Comparison of ENCODE assay signal across 8 cellular contexts in genomic region chr6:127554435-127555006, GRCh38. TPM values are rescaled to one million over a fixed set of nuclear protein-coding genes. Genes with fewer than 3 reads are reported as not detected.
DNase-seq lines count a peak whose midpoint lies in the region; ATAC-seq and TF ChIP-seq lines count a peak whose summit lies in the region.

No MANE protein-coding gene starts in this region.

- TF ChIP-seq CTCF in right lobe of liver (IDR thresholded peaks at IDR 0.05), result peak; percentile 41 to 49 (median 46)
- TF ChIP-seq CTCF in CD8-positive, alpha-beta T cell (IDR thresholded peaks at IDR 0.05), result no peak

- H3K36me3 ChIP-seq in HAP-1 (replicated peaks) (no peaks in the 10 kb centered on the region), right lobe of liver (no peaks in the 10 kb centered on the region)
- H3K36me3 ChIP-seq in CD8-positive, alpha-beta T cell (ENCODE audit: insufficient read depth, low read length), result no peaks in the 10 kb centered on the region

- H3K27me3 Mint-ChIP-seq in activated CD4-positive, alpha-beta T cell treated with anti-CD3 and anti-CD28 coated beads, Interleukin-2, amount 10 ng/mL, durations not matched to agents 7 days and 5 days, result peaks cover 25% of the 10 kb centered on the region
- peaks cover 6% of the 10 kb centered on the region for H3K27me3 Mint-ChIP-seq in activated T-helper 17 cell treated with anti-CD3 and anti-CD28 coated beads, Interleukin-2, amount 50 U/mL, for 72 hours
- H3K27me3 Mint-ChIP-seq in CD8-positive, alpha-beta T cell (ENCODE audit: low read depth), result peaks cover 30% of the 10 kb centered on the region

- no peak overlapping the region for H3K4me3 Mint-ChIP-seq in activated CD4-positive, alpha-beta T cell treated with anti-CD3 and anti-CD28 coated beads, Interleukin-2, amount 10 ng/mL, durations not matched to agents 7 days and 5 days
- no peak overlapping the region for H3K4me3 Mint-ChIP-seq in activated T-helper 17 cell treated with anti-CD3 and anti-CD28 coated beads, Interleukin-2, amount 50 U/mL, for 72 hours
- H3K4me3 Mint-ChIP-seq in CD8-positive, alpha-beta T cell, result no peak overlapping the region

- POLR2A ChIA-PET in activated CD4-positive, alpha-beta T cell treated with anti-CD3 and anti-CD28 coated beads, Interleukin-2, amount 10 ng/mL, durations not matched to agents 7 days and 5 days (lab: Charles Lee), result no interaction called here
- POLR2A ChIA-PET in CD8-positive, alpha-beta T cell (lab: Charles Lee), result no interaction called here

- H3K4me3 ChIP-seq in HAP-1, result no peak overlapping the region
- H3K4me3 ChIP-seq in right lobe of liver, result no peak overlapping the region
- H3K4me3 ChIP-seq in CD8-positive, alpha-beta T cell (ENCODE audit: low read depth, low read length), result no peak overlapping the region

- no peaks in the 10 kb centered on the region for H3K27me3 ChIP-seq in HAP-1 (ENCODE audit: low read depth)
- H3K27me3 ChIP-seq in right lobe of liver, result no peaks in the 10 kb centered on the region
- H3K27me3 ChIP-seq in CD8-positive, alpha-beta T cell (ENCODE audit: insufficient read depth, low read length), result no peaks in the 10 kb centered on the region

- H3K4me1 ChIP-seq in HAP-1 (no peaks in the 10 kb centered on the region), right lobe of liver (no peaks in the 10 kb centered on the region)
- H3K4me1 ChIP-seq in CD8-positive, alpha-beta T cell (ENCODE audit: insufficient read depth, low read length), result no peaks in the 10 kb centered on the region

- no peaks in the 10 kb centered on the region for H3K9me3 Mint-ChIP-seq in activated CD4-positive, alpha-beta T cell treated with anti-CD3 and anti-CD28 coated beads, Interleukin-2, amount 10 ng/mL, durations not matched to agents 7 days and 5 days
- no peaks in the 10 kb centered on the region for H3K9me3 Mint-ChIP-seq in activated T-helper 17 cell treated with anti-CD3 and anti-CD28 coated beads, Interleukin-2, amount 50 U/mL, for 72 hours
- no peaks in the 10 kb centered on the region for H3K9me3 Mint-ChIP-seq in CD8-positive, alpha-beta T cell

- H3K9me3 ChIP-seq in HAP-1 (no peaks in the 10 kb centered on the region), right lobe of liver (no peaks in the 10 kb centered on the region)
- no peaks in the 10 kb centered on the region for H3K9me3 ChIP-seq in CD8-positive, alpha-beta T cell (ENCODE audit: low read length)

- H3K27ac Mint-ChIP-seq in activated CD4-positive, alpha-beta T cell treated with anti-CD3 and anti-CD28 coated beads, Interleukin-2, amount 10 ng/mL, durations not matched to agents 7 days and 5 days, result no peak overlapping the region
- no peak overlapping the region for H3K27ac Mint-ChIP-seq in activated T-helper 17 cell treated with anti-CD3 and anti-CD28 coated beads, Interleukin-2, amount 50 U/mL, for 72 hours
- H3K27ac Mint-ChIP-seq in CD8-positive, alpha-beta T cell, result no peak overlapping the region

- ATAC-seq in activated T-helper 17 cell treated with anti-CD3 and anti-CD28 coated beads, Interleukin-2, amount 50 U/mL, for 72 hours (replicated peaks), result peak; percentile 63
- ATAC-seq in right lobe of liver, result peak; percentile 72 to 96 (median 82)
- no peak for ATAC-seq in HG02840 (IDR thresholded peaks at IDR 0.05; ENCODE audit: low FRiP score, unreplicated experiment)
- no peak for ATAC-seq in CD8-positive, alpha-beta T cell

- H3K27ac ChIP-seq in right lobe of liver, result no peak overlapping the region
- no peak overlapping the region for H3K27ac ChIP-seq in CD8-positive, alpha-beta T cell (ENCODE audit: low read depth, low read length)

- intact Hi-C loops in right lobe of liver (cut with DNase I), result no loop called here
- intact Hi-C loops in CD8-positive, alpha-beta T cell (cut with DNase I, micrococcal nuclease), result loop anchor here (1.0 to 5.0 kb wide), 4 partner anchors 1176 to 1816 kb away; no protein-coding TSS in a partner anchor

- TF ChIP-seq POLR2A in right lobe of liver (IDR thresholded peaks at IDR 0.05), result no peak

- H3K36me3 Mint-ChIP-seq in activated CD4-positive, alpha-beta T cell treated with anti-CD3 and anti-CD28 coated beads, Interleukin-2, amount 10 ng/mL, durations not matched to agents 7 days and 5 days (ENCODE audit: low read depth), result no peaks in the 10 kb centered on the region
- H3K36me3 Mint-ChIP-seq in activated T-helper 17 cell treated with anti-CD3 and anti-CD28 coated beads, Interleukin-2, amount 50 U/mL, for 72 hours (ENCODE audit: low read depth), result no peaks in the 10 kb centered on the region
- no peaks in the 10 kb centered on the region for H3K36me3 Mint-ChIP-seq in CD8-positive, alpha-beta T cell

- 9% methylated on average over 2 of the region's 2 CpGs for WGBS in right lobe of liver (ENCODE audit: insufficient coverage, low coverage, low lambda C conversion rate, missing lambda C conversion rate)

- in situ Hi-C loops in HAP-1 (cut with MboI; ENCODE audit: low sequenced_read_pairs), result no loop called here

- CTCF ChIA-PET in activated CD4-positive, alpha-beta T cell treated with anti-CD3 and anti-CD28 coated beads, Interleukin-2, amount 10 ng/mL, durations not matched to agents 7 days and 5 days (lab: Charles Lee), result no interaction called here
- CTCF ChIA-PET in CD8-positive, alpha-beta T cell (lab: Charles Lee), result no interaction called here

- no peaks in the 10 kb centered on the region for H3K4me1 Mint-ChIP-seq in activated CD4-positive, alpha-beta T cell treated with anti-CD3 and anti-CD28 coated beads, Interleukin-2, amount 10 ng/mL, durations not matched to agents 7 days and 5 days
- no peaks in the 10 kb centered on the region for H3K4me1 Mint-ChIP-seq in activated T-helper 17 cell treated with anti-CD3 and anti-CD28 coated beads, Interleukin-2, amount 50 U/mL, for 72 hours
- H3K4me1 Mint-ChIP-seq in CD8-positive, alpha-beta T cell (ENCODE audit: low read depth), result no peaks in the 10 kb centered on the region

- peak; percentile 17 for DNase-seq in activated CD4-positive, alpha-beta T cell treated with anti-CD3 and anti-CD28 coated beads, Interleukin-2, amount 10 ng/mL, durations not matched to agents 7 days and 5 days
- no peak for DNase-seq in activated CD4-positive, alpha-beta T cell treated with anti-CD3 and anti-CD28 coated beads, Interleukin-2, amount 50 U/mL, for 1 hour
- DNase-seq in HAP-1 (ENCODE audit: low spot score in 2 of 2) (peak; percentile 25 to 49), NCI-H1930 (lab: John Stamatoyannopoulos, UW) (peak; percentile 14 to 19), right lobe of liver (peak in 1 of 3 donors; percentile 23)
- no peak for DNase-seq in CD8-positive, alpha-beta T cell

RNA-seq across cellular contexts. Expression of gene C6orf58, which starts 22.5 kb away (rescaled TPM):
- total RNA-seq in activated CD4-positive, alpha-beta T cell treated with anti-CD3 and anti-CD28 coated beads, Interleukin-2, amount 10 ng/mL, durations not matched to agents 7 days and 5 days, result not detected
- total RNA-seq in activated T-helper 17 cell treated with anti-CD3 and anti-CD28 coated beads, Interleukin-2, amount 50 U/mL, for 72 hours, result not detected
- total RNA-seq in right lobe of liver, result not detected
- total RNA-seq in CD8-positive, alpha-beta T cell, result not detected

Comparison
In these comparisons a context has a peak if more than half of its experiments do, and no peak if none do; other contexts are left out.
1. DNase-seq: peak in activated CD4-positive, alpha-beta T cell treated with anti-CD3 and anti-CD28 coated beads, Interleukin-2, amount 10 ng/mL, durations not matched to agents 7 days and 5 days (single experiment), HAP-1 (2 of 2) and NCI-H1930 (2 of 2); none in activated CD4-positive, alpha-beta T cell treated with anti-CD3 and anti-CD28 coated beads, Interleukin-2, amount 50 U/mL, for 1 hour (single experiment) and CD8-positive, alpha-beta T cell (0 of 7).
2. ATAC-seq: peak in activated T-helper 17 cell treated with anti-CD3 and anti-CD28 coated beads, Interleukin-2, amount 50 U/mL, for 72 hours (single experiment) and right lobe of liver (4 of 4); none in HG02840 (single experiment) and CD8-positive, alpha-beta T cell (single experiment).
3. intact Hi-C loops: an anchor here in CD8-positive, alpha-beta T cell (1.0 to 5.0 kb wide); none called in right lobe of liver.